Comparison of ENCODE assay signal across 25 cellular contexts in genomic region chr10:74276416-74276815, GRCh38.
"Had no signal": no experiment of that assay in that cellular context is flagged by ENCODE, and none has a peak within 500 bp of the region (broad histone marks: within the 10 kb centered on the region; RNA-seq: fewer than 3 reads in every experiment).

No MANE protein-coding gene starts in this region.

- H3K36me3 Mint-ChIP-seq: natural killer cell had no signal

- H3K27ac Mint-ChIP-seq: natural killer cell; stimulated activated memory B cell treated with anti-CD40 and anti-IgM and Interleukin-4, amounts not matched to agents 10 μg/mL and 1 μg/mL and 100 μg/mL, for 72 hours had no signal

- H3K4me3 ChIP-seq: dorsolateral prefrontal cortex, hepatocyte, left lung, ovary, psoas muscle, sigmoid colon, thoracic aorta, tibial nerve, upper lobe of left lung had no signal

- FAIRE-seq: colon, frontal cortex, islet of Langerhans, urothelium cell line had no signal

- H3K27me3 ChIP-seq: dorsolateral prefrontal cortex, hepatocyte, left lung, ovary, sigmoid colon, tibial nerve, upper lobe of left lung had no signal

- DNase-seq: dorsolateral prefrontal cortex; effector CD4-positive, alpha-beta T cell; head of caudate nucleus; left cardiac atrium; left lung; natural killer cell; occipital lobe; ovary; posterior cingulate gyrus; psoas muscle; right cardiac atrium; sigmoid colon; stimulated activated CD4-positive, alpha-beta T cell treated with anti-CD3 and anti-CD28 coated beads, Interleukin-2, amount 100 ng/mL, for 24 hours; stimulated activated CD4-positive, alpha-beta T cell treated with anti-CD3 and anti-CD28 coated beads, Interleukin-4, amount 100 ng/mL, for 4 hours; stimulated activated naive CD8-positive, alpha-beta T cell treated with anti-CD3 and anti-CD28 coated beads, Interleukin-15, Interleukin-2, amounts not matched to agents 100 U/mL and 50 U/mL, for 24 hours; substantia nigra; upper lobe of left lung had no signal

- H3K9me3 Mint-ChIP-seq: natural killer cell; stimulated activated memory B cell treated with anti-CD40 and anti-IgM and Interleukin-4, amounts not matched to agents 10 μg/mL and 1 μg/mL and 100 μg/mL, for 72 hours had no signal

- H3K4me1 ChIP-seq: left lung, psoas muscle, sigmoid colon, upper lobe of left lung had no signal

- H3K4me1 Mint-ChIP-seq: natural killer cell had no signal

- H3K9me3 ChIP-seq: left lung, ovary, psoas muscle, sigmoid colon, thoracic aorta, tibial nerve, upper lobe of left lung had no signal

- ATAC-seq: left cardiac atrium; left lung; natural killer cell; psoas muscle; right cardiac atrium; stimulated activated memory B cell treated with anti-CD40 and anti-IgM and Interleukin-4, amounts not matched to agents 10 μg/mL and 1 μg/mL and 100 μg/mL, for 72 hours; stimulated activated naive CD8-positive, alpha-beta T cell treated with anti-CD3 and anti-CD28 coated beads, Interleukin-15, Interleukin-2, amounts not matched to agents 100 U/mL and 50 U/mL, for 24 hours had no signal

- H3K4me3 Mint-ChIP-seq: natural killer cell; stimulated activated memory B cell treated with anti-CD40 and anti-IgM and Interleukin-4, amounts not matched to agents 10 μg/mL and 1 μg/mL and 100 μg/mL, for 72 hours had no signal

- H3K27ac ChIP-seq: dorsolateral prefrontal cortex, hepatocyte, left lung, ovary, psoas muscle, sigmoid colon, upper lobe of left lung had no signal

- H3K36me3 ChIP-seq: left lung, ovary, sigmoid colon, thoracic aorta, tibial nerve, upper lobe of left lung had no signal

- H3K27me3 Mint-ChIP-seq: stimulated activated memory B cell treated with anti-CD40 and anti-IgM and Interleukin-4, amounts not matched to agents 10 μg/mL and 1 μg/mL and 100 μg/mL, for 72 hours had no signal
